1 cellular context compared by ENCODE assay signal in genomic region chr2:95359035-95359434, GRCh38.
TF ChIP-seq lines count a peak whose summit lies in the region.

No MANE protein-coding gene starts in this region.

TF ChIP-seq in GM23338, 12 proteins besides CTCF, POLR2A, EP300 and RAD21 (continued from another document):
- no peak for TF ChIP-seq ZNF462 (CRISPR knock-in tag; IDR thresholded peaks at IDR 0.05)
- no peak for TF ChIP-seq JUNB (IDR thresholded peaks at IDR 0.05; ENCODE audit: unreplicated experiment)
- no peak for TF ChIP-seq POLR2AphosphoS5 (IDR thresholded peaks at IDR 0.05; ENCODE audit: low read depth)
- no peak for TF ChIP-seq ZNF114 (CRISPR knock-in tag; IDR thresholded peaks at IDR 0.05)
